8 cellular contexts compared by ENCODE assay signal in genomic region chr15:64503197-64503596, GRCh38. TPM values are rescaled to one million over a fixed set of nuclear protein-coding genes. Genes with fewer than 3 reads are reported as not detected.
DNase-seq lines count a peak whose midpoint lies in the region; ATAC-seq, FAIRE-seq and TF ChIP-seq lines count a peak whose summit lies in the region.

No MANE protein-coding gene starts in this region.

- no peak for FAIRE-seq in urothelium cell line (lab: Jason Lieb, UNC)

- no peak for TF ChIP-seq POLR2A in GM18505 (IDR thresholded peaks at IDR 0.05; ENCODE audit: borderline replicate concordance, extremely low read depth, insufficient read depth, insufficient read length)

- POLR2A ChIA-PET in activated CD4-positive, alpha-beta memory T cell treated with anti-CD3 and anti-CD28 coated beads, Interleukin-2, amount 10 ng/mL, durations not matched to agents 7 days and 5 days (lab: Charles Lee), result interaction anchor here (0.5 to 1.6 kb wide), 6 partner anchors 20 to 132 kb away, joined by 3 to 5 read pairs (median 3); no protein-coding TSS in a partner anchor

- ATAC-seq in GM18505 (IDR thresholded peaks at IDR 0.05; ENCODE audit: unreplicated experiment) (no peak), HG03460 (IDR thresholded peaks at IDR 0.05; ENCODE audit: unreplicated experiment) (no peak)

- no peak for DNase-seq in activated T-cell treated with anti-CD3 and anti-CD28 coated beads, Interleukin-2, amount 50 U/mL, for 24 hours
- DNase-seq in activated T-cell treated with anti-CD3 and anti-CD28 coated beads for 4 hours, result no peak
- no peak for DNase-seq in activated CD4-positive, alpha-beta memory T cell treated with anti-CD3 and anti-CD28 coated beads, Interleukin-2, amount 10 ng/mL, durations not matched to agents 7 days and 5 days
- DNase-seq in iris pigment epithelial cell (ENCODE audit: low read depth), result peak; percentile 76
- DNase-seq in urothelium cell line (ENCODE audit: low spot score), result no peak

- peak overlapping the region; percentile 79 for H3K27ac ChIP-seq in temporal lobe (ENCODE audit: low read depth, low read length)

- H3K27ac Mint-ChIP-seq in activated T-cell treated with anti-CD3 and anti-CD28 coated beads, Interleukin-2, amount 50 U/mL, for 24 hours, result peak overlapping the region; percentile 77
- H3K27ac Mint-ChIP-seq in activated CD4-positive, alpha-beta memory T cell treated with anti-CD3 and anti-CD28 coated beads, Interleukin-2, amount 10 ng/mL, durations not matched to agents 7 days and 5 days, result peak overlapping the region; percentile 38

- no peaks in the 10 kb centered on the region for H3K27me3 Mint-ChIP-seq in activated T-cell treated with anti-CD3 and anti-CD28 coated beads, Interleukin-2, amount 50 U/mL, for 24 hours
- no peaks in the 10 kb centered on the region for H3K27me3 Mint-ChIP-seq in activated CD4-positive, alpha-beta memory T cell treated with anti-CD3 and anti-CD28 coated beads, Interleukin-2, amount 10 ng/mL, durations not matched to agents 7 days and 5 days

- CTCF ChIA-PET in activated CD4-positive, alpha-beta memory T cell treated with anti-CD3 and anti-CD28 coated beads, Interleukin-2, amount 10 ng/mL, durations not matched to agents 7 days and 5 days (lab: Charles Lee), result interaction anchor here (1.3 to 1.8 kb wide), 3 partner anchors 10 to 178 kb away, joined by 3 to 6 read pairs (median 4); no protein-coding TSS in a partner anchor

- peak overlapping the region; percentile 21 for H3K4me3 Mint-ChIP-seq in activated T-cell treated with anti-CD3 and anti-CD28 coated beads, Interleukin-2, amount 50 U/mL, for 24 hours
- peak overlapping the region; percentile 25 for H3K4me3 Mint-ChIP-seq in activated CD4-positive, alpha-beta memory T cell treated with anti-CD3 and anti-CD28 coated beads, Interleukin-2, amount 10 ng/mL, durations not matched to agents 7 days and 5 days

- peaks cover 75% of the 10 kb centered on the region for H3K36me3 Mint-ChIP-seq in activated T-cell treated with anti-CD3 and anti-CD28 coated beads, Interleukin-2, amount 50 U/mL, for 24 hours (ENCODE audit: low read depth)
- peaks cover 49% of the 10 kb centered on the region for H3K36me3 Mint-ChIP-seq in activated CD4-positive, alpha-beta memory T cell treated with anti-CD3 and anti-CD28 coated beads, Interleukin-2, amount 10 ng/mL, durations not matched to agents 7 days and 5 days (ENCODE audit: low read depth)

- H3K4me1 Mint-ChIP-seq in activated T-cell treated with anti-CD3 and anti-CD28 coated beads, Interleukin-2, amount 50 U/mL, for 24 hours (ENCODE audit: low read depth), result peaks cover 86% of the 10 kb centered on the region
- peaks cover 52% of the 10 kb centered on the region for H3K4me1 Mint-ChIP-seq in activated CD4-positive, alpha-beta memory T cell treated with anti-CD3 and anti-CD28 coated beads, Interleukin-2, amount 10 ng/mL, durations not matched to agents 7 days and 5 days

- no peaks in the 10 kb centered on the region for H3K9me3 Mint-ChIP-seq in activated T-cell treated with anti-CD3 and anti-CD28 coated beads, Interleukin-2, amount 50 U/mL, for 24 hours
- no peaks in the 10 kb centered on the region for H3K9me3 Mint-ChIP-seq in activated CD4-positive, alpha-beta memory T cell treated with anti-CD3 and anti-CD28 coated beads, Interleukin-2, amount 10 ng/mL, durations not matched to agents 7 days and 5 days

RNA-seq across cellular contexts. Expression of gene ZNF609, which starts 42.8 kb away (rescaled TPM):
- total RNA-seq in activated CD4-positive, alpha-beta memory T cell treated with anti-CD3 and anti-CD28 coated beads, Interleukin-2, amount 10 ng/mL, durations not matched to agents 7 days and 5 days, result 10 to 100 TPM; 30.0 to 34.1 TPM
- total RNA-seq in temporal lobe, result 32.2 TPM
